9 cellular contexts compared by ENCODE assay signal in the genomic region with DNA sequence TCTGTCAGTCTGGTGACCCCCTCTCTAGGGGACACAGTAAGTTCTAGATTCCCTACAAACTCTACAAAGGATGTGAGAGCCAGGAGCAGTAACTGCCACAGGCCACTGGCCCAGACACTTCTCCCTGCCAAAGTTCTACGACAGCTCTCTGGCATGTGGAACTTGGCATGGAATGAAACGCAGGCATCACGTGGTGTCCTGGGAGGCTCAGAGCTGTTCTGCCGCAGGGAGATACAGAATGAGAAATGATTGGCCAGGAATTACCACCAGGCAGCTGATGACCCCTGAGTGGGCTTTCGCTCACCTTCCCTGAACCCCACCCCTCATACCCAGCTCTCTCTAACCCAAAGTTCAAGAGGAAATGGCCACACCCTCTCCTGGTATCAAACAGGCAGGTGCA. TPM values are rescaled to one million over a fixed set of nuclear protein-coding genes. Genes with fewer than 3 reads are reported as not detected.
DNase-seq lines count a peak whose midpoint lies in the region; ATAC-seq and TF ChIP-seq lines count a peak whose summit lies in the region.
"Had no signal": no experiment of that assay in that cellular context is flagged by ENCODE, and none has a peak within 500 bp of the region (broad histone marks: within the 10 kb centered on the region; RNA-seq: fewer than 3 reads in every experiment).

No MANE protein-coding gene starts in this region.

- H2AK5ac ChIP-seq in trophoblast cell (ENCODE audit: low read length) = no peak overlapping the region

- no peak overlapping the region for H2BK5ac ChIP-seq in trophoblast cell (ENCODE audit: low read depth, low read length, poor library complexity)

- peaks cover 2% of the 10 kb centered on the region for H3K79me1 ChIP-seq in trophoblast cell (ENCODE audit: low read length)

- H3K4me1 Mint-ChIP-seq in activated T-helper 17 cell treated with anti-CD3 and anti-CD28 coated beads, Interleukin-2, amount 50 U/mL, for 72 hours = no peaks in the 10 kb centered on the region

- H3K14ac ChIP-seq in trophoblast cell (ENCODE audit: low read length) = no peak overlapping the region

- no peak overlapping the region for H3K4me2 ChIP-seq in trophoblast cell (ENCODE audit: low read length)

- peaks cover 8% of the 10 kb centered on the region for H3K27me3 Mint-ChIP-seq in activated T-helper 17 cell treated with anti-CD3 and anti-CD28 coated beads, Interleukin-2, amount 50 U/mL, for 72 hours

- WGBS in trophoblast cell (ENCODE audit: extremely low coverage, insufficient coverage, insufficient read length) = no CpG with 5 or more reads among the region's 5 CpGs
- WGBS in spleen, 5 donors = 56 to 82% (median 69%) methylated on average over 5 of the region's 5 CpGs

- DNase-seq in DMS79 (lab: John Stamatoyannopoulos, UW) (peak; percentile 14), adipocyte (ENCODE audit: low read depth) (peak; percentile 68), head of caudate nucleus (peak; percentile 66 to 97 (median 90)), trophoblast cell (peak; percentile 21 to 48), NCI-H526 treated with DMSO at 0.1 percent for 48 hours (lab: John Stamatoyannopoulos, UW) (no peak), spleen (no peak)
- DNase-seq: naive B cell had no signal

- H3K27me3 ChIP-seq in adipocyte (replicated peaks; ENCODE audit: control insufficient read depth, insufficient read depth, low read length) (peaks cover 5% of the 10 kb centered on the region), trophoblast cell (ENCODE audit: insufficient read depth, low read length) (no peaks in the 10 kb centered on the region), spleen (replicated peaks in 1 of 7) (peaks cover 0 to 3% (median 0%) of the 10 kb centered on the region in 7 donors)

- H3K9me3 ChIP-seq in adipocyte (ENCODE audit: control insufficient read depth, low read length) (no peaks in the 10 kb centered on the region), trophoblast cell (ENCODE audit: insufficient read depth, low read depth, low read length) (peaks cover 3% of the 10 kb centered on the region), spleen (no peaks in the 10 kb centered on the region)

- intact Hi-C loops in head of caudate nucleus (cut with DNase I) (loop anchor here (10.0 kb wide), 1 partner anchor 71 kb away; no protein-coding TSS in a partner anchor), spleen (cut with DNase I; ENCODE audit: low total_unique reads) (no loop called here)

- H3K4me1 ChIP-seq in adipocyte (ENCODE audit: control insufficient read depth, insufficient read depth, low read length) = peaks cover 13% of the 10 kb centered on the region
- H3K4me1 ChIP-seq in trophoblast cell (ENCODE audit: control insufficient read depth in 1 of 2, insufficient read depth in 2 of 2, low read length in 2 of 2) = no peaks in the 10 kb centered on the region
- H3K4me1 ChIP-seq in spleen = peaks cover 0 to 8% (median 0%) of the 10 kb centered on the region in 6 donors

- H3K79me2 ChIP-seq in trophoblast cell (ENCODE audit: control insufficient read depth, insufficient read depth, low read length, poor library complexity) = no peaks in the 10 kb centered on the region

- H3K4me3 ChIP-seq in adipocyte (ENCODE audit: low read length) = no peak overlapping the region
- H3K4me3 ChIP-seq in trophoblast cell (ENCODE audit: low read depth, low read length) = no peak overlapping the region
- no peak overlapping the region for H3K4me3 ChIP-seq in spleen

- H3K27ac ChIP-seq in trophoblast cell (ENCODE audit: low read depth, low read length) (no peak overlapping the region), spleen (no peak overlapping the region)

- TF ChIP-seq POLR2A in spleen (IDR thresholded peaks at IDR 0.05) = no peak

- no peak for ATAC-seq in activated T-helper 17 cell treated with anti-CD3 and anti-CD28 coated beads, Interleukin-2, amount 50 U/mL, for 72 hours (replicated peaks)
- ATAC-seq in GM21515 (IDR thresholded peaks at IDR 0.05; ENCODE audit: unreplicated experiment) = no peak

- no peaks in the 10 kb centered on the region for H3K9me3 Mint-ChIP-seq in activated T-helper 17 cell treated with anti-CD3 and anti-CD28 coated beads, Interleukin-2, amount 50 U/mL, for 72 hours

- no peak overlapping the region for H2AFZ ChIP-seq in trophoblast cell (ENCODE audit: insufficient read depth, low read length, poor library complexity)

- H3K4ac ChIP-seq in trophoblast cell (ENCODE audit: low read depth, low read length) = no peak overlapping the region

- H3K36me3 ChIP-seq in adipocyte (ENCODE audit: control insufficient read depth, insufficient read depth, low read length, severe bottlenecking) = no peaks in the 10 kb centered on the region
- H3K36me3 ChIP-seq in trophoblast cell (ENCODE audit: control insufficient read depth in 1 of 2, insufficient read depth in 2 of 2, low read length in 2 of 2) = no peaks in the 10 kb centered on the region
- H3K36me3 ChIP-seq in spleen = no peaks in the 10 kb centered on the region

- no peak overlapping the region for H4K12ac ChIP-seq in trophoblast cell (ENCODE audit: low read depth, low read length)

- H2BK120ac ChIP-seq in trophoblast cell (ENCODE audit: insufficient read depth, low read length, poor library complexity) = no peak overlapping the region

- no peak overlapping the region for H3K27ac Mint-ChIP-seq in activated T-helper 17 cell treated with anti-CD3 and anti-CD28 coated beads, Interleukin-2, amount 50 U/mL, for 72 hours
- H3K27ac Mint-ChIP-seq: naive B cell had no signal

- H3K4me3 Mint-ChIP-seq in activated T-helper 17 cell treated with anti-CD3 and anti-CD28 coated beads, Interleukin-2, amount 50 U/mL, for 72 hours = no peak overlapping the region
- H3K4me3 Mint-ChIP-seq: naive B cell had no signal

- no peaks in the 10 kb centered on the region for H3K36me3 Mint-ChIP-seq in activated T-helper 17 cell treated with anti-CD3 and anti-CD28 coated beads, Interleukin-2, amount 50 U/mL, for 72 hours (ENCODE audit: low read depth)
- H3K36me3 Mint-ChIP-seq: naive B cell had no signal

- no peak overlapping the region for H3K9ac ChIP-seq in adipocyte (ENCODE audit: low read length)
- H3K9ac ChIP-seq in trophoblast cell (ENCODE audit: low read length) = no peak overlapping the region

- no peak overlapping the region for H3K18ac ChIP-seq in trophoblast cell (ENCODE audit: low read length)

- peak overlapping the region; percentile 16 for H4K91ac ChIP-seq in trophoblast cell (ENCODE audit: low read depth, low read length)

- H2BK12ac ChIP-seq in trophoblast cell (ENCODE audit: low read length) = no peak overlapping the region

- no peak overlapping the region for H3K23ac ChIP-seq in trophoblast cell (ENCODE audit: low read length)

- no peak for TF ChIP-seq CTCF in spleen (IDR thresholded peaks at IDR 0.05 in 8 of 11, conservative IDR thresholded peaks at IDR 0.05 in 3 of 11)

- no peak overlapping the region for H4K8ac ChIP-seq in trophoblast cell (ENCODE audit: low read depth, low read length)

RNA-seq across cellular contexts. Expression of a gene that starts 29.8 kb away (rescaled TPM):
- polyA plus RNA-seq in trophoblast cell (2013) = 11.3 and 12.8 TPM in 2 replicates
- 10 to 100 TPM in 1 of 2 donors, 1 to 10 TPM in 1; 6.0 to 14.2 TPM for total RNA-seq in activated T-helper 17 cell treated with anti-CD3 and anti-CD28 coated beads, Interleukin-2, amount 50 U/mL, for 72 hours
- total RNA-seq in spleen = 10 to 100 TPM; 12.2 to 29.4 (median 21.7) TPM
- 10 to 100 TPM; 12.6 to 14.5 (median 13.3) TPM for polyA plus RNA-seq in spleen

Comparison
In these comparisons a context has a peak if more than half of its experiments do, and no peak if none do; other contexts are left out.
1. DNase-seq: peak in DMS79 (single experiment), adipocyte (single experiment), head of caudate nucleus (42 of 42) and trophoblast cell (2 of 2); none in NCI-H526 treated with DMSO at 0.1 percent for 48 hours (single experiment) and spleen (single experiment).